Comparison of ENCODE assay signal across 11 cellular contexts in the genomic region with DNA sequence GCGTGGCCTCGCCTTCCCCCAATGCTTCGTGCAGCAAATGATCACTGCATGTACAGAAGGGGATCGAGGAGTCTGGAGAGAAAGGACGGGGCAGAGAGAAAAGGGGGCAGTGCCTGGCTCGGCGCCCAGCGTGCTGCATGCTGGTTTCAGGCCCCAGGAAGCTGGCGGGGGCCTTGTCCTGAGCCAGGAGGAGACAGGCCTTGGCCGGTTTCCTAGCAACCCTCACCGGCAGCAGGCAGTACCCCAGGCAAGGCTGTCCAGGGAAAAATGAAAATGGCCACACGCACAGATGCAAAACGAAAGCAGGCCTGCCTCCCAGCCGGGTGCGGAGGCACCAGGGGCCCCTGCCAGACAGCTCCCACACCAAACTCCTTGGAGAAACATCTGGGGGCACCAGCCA.
A peak's percentile ranks its signal among the peaks of the same experiment; 100 is the strongest.
DNase-seq lines count a peak whose midpoint lies in the region; ATAC-seq lines count a peak whose summit lies in the region.
"Had no signal": no experiment of that assay in that cellular context is flagged by ENCODE, and none has a peak within 500 bp of the region (broad histone marks: within the 10 kb centered on the region; RNA-seq: fewer than 3 reads in every experiment).

No MANE protein-coding gene starts in this region.

- H3K4me1 Mint-ChIP-seq in activated CD8-positive, alpha-beta memory T cell treated with anti-CD3 and anti-CD28 coated beads, Interleukin-2, amount 10 ng/mL, durations not matched to agents 7 days and 5 days: peaks cover 24% of the 10 kb centered on the region
- peaks cover 24% of the 10 kb centered on the region for H3K4me1 Mint-ChIP-seq in activated naive CD8-positive, alpha-beta T cell (ENCODE audit: low read depth)
- H3K4me1 Mint-ChIP-seq in stimulated activated naive B cell treated with anti-CD40 and anti-IgM and Interleukin-4, amounts not matched to agents 10 μg/mL and 1 μg/mL and 100 μg/mL, for 72 hours: peaks cover 1 to 5% of the 10 kb centered on the region in 2 donors

- CTCF ChIA-PET in activated CD8-positive, alpha-beta memory T cell treated with anti-CD3 and anti-CD28 coated beads, Interleukin-2, amount 10 ng/mL, durations not matched to agents 7 days and 5 days (lab: Charles Lee): interaction anchor here (1.7 kb wide), 1 partner anchor 89 kb away, joined by 3 read pairs; no protein-coding TSS in a partner anchor

- H3K27ac ChIP-seq in substantia nigra (ENCODE audit: low read depth, low read length, poor library complexity, severe bottlenecking): no peak overlapping the region
- H3K27ac ChIP-seq: parathyroid adenoma had no signal

- H3K27me3 Mint-ChIP-seq in activated CD8-positive, alpha-beta memory T cell treated with anti-CD3 and anti-CD28 coated beads, Interleukin-2, amount 10 ng/mL, durations not matched to agents 7 days and 5 days: no peaks in the 10 kb centered on the region
- no peaks in the 10 kb centered on the region for H3K27me3 Mint-ChIP-seq in activated naive CD8-positive, alpha-beta T cell
- H3K27me3 Mint-ChIP-seq in stimulated activated naive B cell treated with anti-CD40 and anti-IgM and Interleukin-4, amounts not matched to agents 10 μg/mL and 1 μg/mL and 100 μg/mL, for 72 hours: no peaks in the 10 kb centered on the region
- H3K27me3 Mint-ChIP-seq: activated B cell treated with CpG ODN at 0.5 μM for 24 hours had no signal

- H3K4me3 Mint-ChIP-seq in activated CD8-positive, alpha-beta memory T cell treated with anti-CD3 and anti-CD28 coated beads, Interleukin-2, amount 10 ng/mL, durations not matched to agents 7 days and 5 days: no peak overlapping the region
- H3K4me3 Mint-ChIP-seq in activated naive CD8-positive, alpha-beta T cell: peak overlapping the region; percentile 58
- H3K4me3 Mint-ChIP-seq in stimulated activated naive B cell treated with anti-CD40 and anti-IgM and Interleukin-4, amounts not matched to agents 10 μg/mL and 1 μg/mL and 100 μg/mL, for 72 hours: peak overlapping the region in 1 of 2 donors; percentile 1
- H3K4me3 Mint-ChIP-seq: activated B cell treated with CpG ODN at 0.5 μM for 24 hours had no signal

- peak overlapping the region; percentile 70 for H3K27ac Mint-ChIP-seq in activated CD8-positive, alpha-beta memory T cell treated with anti-CD3 and anti-CD28 coated beads, Interleukin-2, amount 10 ng/mL, durations not matched to agents 7 days and 5 days
- peak overlapping the region; percentile 31 for H3K27ac Mint-ChIP-seq in activated naive CD8-positive, alpha-beta T cell
- H3K27ac Mint-ChIP-seq in stimulated activated naive B cell treated with anti-CD40 and anti-IgM and Interleukin-4, amounts not matched to agents 10 μg/mL and 1 μg/mL and 100 μg/mL, for 72 hours: no peak overlapping the region
- H3K27ac Mint-ChIP-seq: activated B cell treated with CpG ODN at 0.5 μM for 24 hours had no signal

- peaks cover 4% of the 10 kb centered on the region for H3K9me3 Mint-ChIP-seq in activated CD8-positive, alpha-beta memory T cell treated with anti-CD3 and anti-CD28 coated beads, Interleukin-2, amount 10 ng/mL, durations not matched to agents 7 days and 5 days (ENCODE audit: low read depth)
- no peaks in the 10 kb centered on the region for H3K9me3 Mint-ChIP-seq in activated naive CD8-positive, alpha-beta T cell (ENCODE audit: low read depth)
- peaks cover 0 to 2% of the 10 kb centered on the region in 2 donors for H3K9me3 Mint-ChIP-seq in stimulated activated naive B cell treated with anti-CD40 and anti-IgM and Interleukin-4, amounts not matched to agents 10 μg/mL and 1 μg/mL and 100 μg/mL, for 72 hours
- H3K9me3 Mint-ChIP-seq: activated B cell treated with CpG ODN at 0.5 μM for 24 hours had no signal

- no peak for ATAC-seq in activated CD8-positive, alpha-beta memory T cell treated with anti-CD3 and anti-CD28 coated beads, Interleukin-2, amount 10 ng/mL, durations not matched to agents 7 days and 5 days
- no peak for ATAC-seq in stimulated activated naive B cell treated with anti-CD40 and anti-IgM and Interleukin-4, amounts not matched to agents 10 μg/mL and 1 μg/mL and 100 μg/mL, for 72 hours (replicated peaks)
- ATAC-seq in HG03196 (IDR thresholded peaks at IDR 0.05; ENCODE audit: unreplicated experiment): no peak

- peaks cover 9% of the 10 kb centered on the region for H3K36me3 Mint-ChIP-seq in activated CD8-positive, alpha-beta memory T cell treated with anti-CD3 and anti-CD28 coated beads, Interleukin-2, amount 10 ng/mL, durations not matched to agents 7 days and 5 days
- H3K36me3 Mint-ChIP-seq in activated naive CD8-positive, alpha-beta T cell: no peaks in the 10 kb centered on the region
- no peaks in the 10 kb centered on the region for H3K36me3 Mint-ChIP-seq in stimulated activated naive B cell treated with anti-CD40 and anti-IgM and Interleukin-4, amounts not matched to agents 10 μg/mL and 1 μg/mL and 100 μg/mL, for 72 hours

- DNase-seq in activated CD8-positive, alpha-beta memory T cell treated with anti-CD3 and anti-CD28 coated beads, Interleukin-2, amount 10 ng/mL, durations not matched to agents 7 days and 5 days: no peak
- no peak for DNase-seq in activated CD8-positive, alpha-beta memory T cell treated with anti-CD3 and anti-CD28 coated beads, Interleukin-2, amount 50 U/mL, for 48 hours
- DNase-seq in hypothalamus (lab: John Stamatoyannopoulos, UW) (peak in 44 of 51 donors; percentile 6 to 80 (median 46)), substantia nigra (lab: John Stamatoyannopoulos, UW) (peak in 40 of 49 donors; percentile 6 to 78 (median 40)), SW480 (ENCODE audit: low spot score) (no peak)
- no peak for DNase-seq in stimulated activated naive B cell treated with anti-CD40 and anti-IgM and Interleukin-4, amounts not matched to agents 10 μg/mL and 1 μg/mL and 100 μg/mL, for 72 hours
- DNase-seq: activated B cell treated with CpG ODN at 0.5 μM for 24 hours, Calu3 had no signal

Comparison
In these comparisons a context has a peak if more than half of its experiments do, and no peak if none do; other contexts are left out.
1. DNase-seq: peak in hypothalamus (44 of 51) and substantia nigra (40 of 49); none in activated CD8-positive, alpha-beta memory T cell treated with anti-CD3 and anti-CD28 coated beads, Interleukin-2, amount 10 ng/mL, durations not matched to agents 7 days and 5 days (single experiment), activated CD8-positive, alpha-beta memory T cell treated with anti-CD3 and anti-CD28 coated beads, Interleukin-2, amount 50 U/mL, for 48 hours (single experiment), stimulated activated naive B cell treated with anti-CD40 and anti-IgM and Interleukin-4, amounts not matched to agents 10 μg/mL and 1 μg/mL and 100 μg/mL, for 72 hours (single experiment) and SW480 (single experiment).